In the genomic region with DNA sequence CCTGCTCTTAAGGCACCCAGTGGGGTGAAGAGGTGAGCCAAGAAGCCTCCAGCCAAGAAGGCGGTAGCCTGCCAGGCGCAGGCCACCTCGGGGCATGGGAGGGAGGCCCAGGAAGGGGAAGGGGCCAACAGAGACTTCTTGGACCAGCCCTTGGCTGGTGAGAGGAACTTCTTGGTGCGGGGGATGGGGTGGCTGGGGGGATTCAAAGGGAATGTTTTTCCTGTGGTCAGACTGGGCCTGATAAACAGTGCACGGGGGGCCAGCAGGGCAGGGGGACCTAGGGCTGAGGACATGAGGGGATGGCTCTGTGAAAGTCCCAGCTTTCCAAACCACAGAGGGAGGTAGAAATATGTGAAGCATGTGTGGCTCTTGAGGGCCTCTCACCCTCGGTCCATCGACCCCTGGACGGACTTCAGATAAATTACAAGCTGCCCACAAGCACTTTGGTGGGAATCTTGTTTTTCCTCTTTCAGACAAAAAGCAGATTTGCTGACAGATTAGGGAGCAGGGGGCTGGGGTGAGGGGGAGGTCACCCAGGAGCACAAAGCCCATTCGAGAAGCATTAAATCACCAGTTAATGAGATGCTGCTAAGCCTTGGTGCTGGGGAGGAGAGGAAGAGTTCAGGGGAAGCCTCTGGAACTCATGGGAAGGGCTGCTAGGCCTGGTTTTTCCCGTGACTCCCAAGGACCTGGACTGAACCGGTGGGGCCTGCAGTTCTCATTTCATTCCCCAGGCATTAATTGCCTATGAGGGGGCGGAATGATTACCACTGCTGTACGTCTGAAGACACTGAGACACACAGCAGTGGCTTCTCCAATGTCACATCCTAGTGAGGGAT, we compare ENCODE assay signal across 10 cellular contexts. TPM values are rescaled to one million over a fixed set of nuclear protein-coding genes. Genes with fewer than 3 reads are reported as not detected.
DNase-seq lines count a peak whose midpoint lies in the region; ATAC-seq lines count a peak whose summit lies in the region.
"Had no signal": no experiment of that assay in that cellular context is flagged by ENCODE, and none has a peak within 500 bp of the region (broad histone marks: within the 10 kb centered on the region; RNA-seq: fewer than 3 reads in every experiment).

No MANE protein-coding gene starts in this region.

- ATAC-seq in T-helper 17 cell (no peak), GM21737 (IDR thresholded peaks at IDR 0.05; ENCODE audit: unreplicated experiment) (no peak)

- no peaks in the 10 kb centered on the region for H3K27me3 ChIP-seq in thymus (ENCODE audit: control insufficient read depth, insufficient read depth)

- 76% methylated on average over 13 of the region's 13 CpGs for WGBS in thymus

- peak overlapping the region; percentile 62 for H3K27ac ChIP-seq in thymus (ENCODE audit: low read depth)

- H3K9me3 ChIP-seq in T-helper 17 cell (ENCODE audit: control insufficient read depth, low read length, poor library complexity, severe bottlenecking) (no peaks in the 10 kb centered on the region), thymus (ENCODE audit: control insufficient read depth) (no peaks in the 10 kb centered on the region)

- H3K4me1 Mint-ChIP-seq in T-helper 17 cell, result peaks cover 34% of the 10 kb centered on the region

- H3K27ac Mint-ChIP-seq in T-helper 17 cell, result peak overlapping the region; percentile 93

- DNase-seq in activated effector memory CD4-positive, alpha-beta T cell treated with anti-CD3 and anti-CD28 coated beads, Interleukin-2, amount 50 U/mL, for 16 hours, result peak; percentile 56
- DNase-seq in activated effector memory CD4-positive, alpha-beta T cell treated with Interleukin-2 at 50 U/mL for 16 hours, result no peak
- no peak for DNase-seq in T-helper 17 cell
- peak; percentile 87 for DNase-seq in iris pigment epithelial cell (ENCODE audit: low read depth)
- no peak for DNase-seq in NCI-H146 treated with DMSO at 0.1 percent for 48 hours (lab: John Stamatoyannopoulos, UW; ENCODE audit: unreplicated experiment)
- no peak for DNase-seq in inferior parietal cortex (ENCODE audit: extremely low spot score)
- DNase-seq: NCI-H1417 treated with DMSO at 0.1 percent for 48 hours; stimulated activated CD4-positive, alpha-beta T cell treated with anti-CD3 and anti-CD28 coated beads, Interleukin-4, amount 100 ng/mL, for 24 hours had no signal

- no peaks in the 10 kb centered on the region for H3K36me3 ChIP-seq in thymus (ENCODE audit: control insufficient read depth, insufficient read depth)

- H3K36me3 Mint-ChIP-seq in T-helper 17 cell (ENCODE audit: low read depth), result no peaks in the 10 kb centered on the region

- H3K4me3 Mint-ChIP-seq in T-helper 17 cell, result peak overlapping the region; percentile 55

- no peak overlapping the region for H3K4me3 ChIP-seq in thymus (ENCODE audit: low read length)

- H3K4me1 ChIP-seq in thymus (ENCODE audit: control insufficient read depth, insufficient read depth, low read length), result peaks cover 54% of the 10 kb centered on the region

- H3K27me3 Mint-ChIP-seq in T-helper 17 cell, result no peaks in the 10 kb centered on the region

RNA-seq across cellular contexts. Expression of a gene that starts 11.3 kb away (rescaled TPM):
- under 1 TPM in 1 of 2 donors, not detected in 1; 0.99 TPM for total RNA-seq in T-helper 17 cell
- polyA plus RNA-seq in thymus, result 0.34 TPM

RNA-seq across cellular contexts. Expression of a gene that starts 18.8 kb away (rescaled TPM):
- total RNA-seq in T-helper 17 cell, result 10 to 100 TPM in 1 of 2 donors, 1 to 10 TPM in 1; 9.7 to 24.4 TPM
- polyA plus RNA-seq in thymus, result 1.3 TPM

Comparison
In these comparisons a context has a peak if more than half of its experiments do, and no peak if none do; other contexts are left out.
1. DNase-seq: peak in activated effector memory CD4-positive, alpha-beta T cell treated with anti-CD3 and anti-CD28 coated beads, Interleukin-2, amount 50 U/mL, for 16 hours (single experiment) and iris pigment epithelial cell (single experiment); none in activated effector memory CD4-positive, alpha-beta T cell treated with Interleukin-2 at 50 U/mL for 16 hours (single experiment), T-helper 17 cell (0 of 3), NCI-H146 treated with DMSO at 0.1 percent for 48 hours (single experiment) and inferior parietal cortex (single experiment).